In the genomic region with DNA sequence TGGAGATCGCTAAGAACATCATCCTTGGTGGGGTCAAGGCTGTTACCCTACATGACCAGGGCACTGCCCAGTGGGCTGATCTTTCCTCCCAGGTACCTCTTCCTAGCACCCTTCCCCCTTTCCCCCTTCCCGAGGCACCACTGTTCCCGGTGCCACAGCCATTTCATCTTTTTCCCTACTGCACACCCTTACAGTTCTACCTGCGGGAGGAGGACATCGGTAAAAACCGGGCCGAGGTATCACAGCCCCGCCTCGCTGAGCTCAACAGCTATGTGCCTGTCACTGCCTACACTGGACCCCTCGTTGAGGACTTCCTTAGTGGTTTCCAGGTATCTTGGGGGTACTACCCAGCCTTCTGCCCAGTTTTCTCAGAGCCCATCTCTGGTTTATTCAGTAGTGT, we compare ENCODE assay signal across 25 cellular contexts. TPM values are rescaled to one million over a fixed set of nuclear protein-coding genes. Genes with fewer than 3 reads are reported as not detected.
A peak's percentile ranks its signal among the peaks of the same experiment; 100 is the strongest.
DNase-seq lines count a peak whose midpoint lies in the region; ATAC-seq and TF ChIP-seq lines count a peak whose summit lies in the region.
"Had no signal": no experiment of that assay in that cellular context is flagged by ENCODE, and none has a peak within 500 bp of the region (broad histone marks: within the 10 kb centered on the region; RNA-seq: fewer than 3 reads in every experiment).

No MANE protein-coding gene starts in this region.

- H3K4me1 ChIP-seq in gastroesophageal sphincter (peaks cover 0 to 51% (median 34%) of the 10 kb centered on the region in 3 donors), left ventricle myocardium inferior (peaks cover 44% of the 10 kb centered on the region)

- no peak for TF ChIP-seq POLR2A in gastroesophageal sphincter (IDR thresholded peaks at IDR 0.05)

- no peaks in the 10 kb centered on the region for H3K9me3 Mint-ChIP-seq in activated naive CD8-positive, alpha-beta T cell (ENCODE audit: low read depth)
- no peaks in the 10 kb centered on the region for H3K9me3 Mint-ChIP-seq in activated naive CD8-positive, alpha-beta T cell treated with anti-CD3 and anti-CD28 coated beads, Interleukin-2, amount 50 U/mL, for 24 hours
- H3K9me3 Mint-ChIP-seq in chondrocyte (ENCODE audit: low read depth), result no peaks in the 10 kb centered on the region
- no peaks in the 10 kb centered on the region for H3K9me3 Mint-ChIP-seq in stimulated activated effector memory CD8-positive, alpha-beta T cell treated with anti-CD3 and anti-CD28 coated beads, Interleukin-12 subunit alpha, Interleukin-12 subunit beta, amount 100 ng/mL, for 72 hours
- H3K9me3 Mint-ChIP-seq: CD8-positive, alpha-beta memory T cell; GM23338 had no signal

- no peak for DNase-seq in activated naive CD8-positive, alpha-beta T cell treated with anti-CD3 and anti-CD28 coated beads, Interleukin-2, amount 50 U/mL, for 24 hours
- DNase-seq in chondrocyte (ENCODE audit: low spot score), result peak; percentile 50
- DNase-seq in stimulated activated effector memory CD8-positive, alpha-beta T cell treated with anti-CD3 and anti-CD28 coated beads, Interleukin-12 subunit alpha, Interleukin-12 subunit beta, amount 100 ng/mL, for 72 hours (ENCODE audit: low spot score in 2 of 2), result no peak
- DNase-seq in GM13977 (ENCODE audit: low spot score), result no peak
- no peak for DNase-seq in left ventricle myocardium inferior
- DNase-seq: AML-193; C1 segment of cervical spinal cord; Calu3; CD8-positive, alpha-beta memory T cell; DMS153; KG1; NCI-H1092; NCI-H1436; NCI-H187 treated with DMSO at 0.1 percent for 48 hours; NCI-H2107; NCI-H446 treated with DMSO at 0.1 percent for 48 hours; NCI-H526 treated with DMSO at 0.1 percent for 48 hours; OCI-M1; Right ventricle myocardium superior had no signal

- H3K27me3 ChIP-seq in gastroesophageal sphincter (no peaks in the 10 kb centered on the region), left ventricle myocardium inferior (ENCODE audit: low read depth) (no peaks in the 10 kb centered on the region)

- ATAC-seq in activated naive CD8-positive, alpha-beta T cell treated with anti-CD3 and anti-CD28 coated beads, Interleukin-2, amount 50 U/mL, for 24 hours, result no peak
- ATAC-seq in gastroesophageal sphincter, result no peak
- no peak for ATAC-seq in stimulated activated effector memory CD8-positive, alpha-beta T cell treated with anti-CD3 and anti-CD28 coated beads, Interleukin-12 subunit alpha, Interleukin-12 subunit beta, amount 100 ng/mL, for 72 hours
- ATAC-seq in HG02970 (IDR thresholded peaks at IDR 0.05; ENCODE audit: low FRiP score, unreplicated experiment), result no peak
- ATAC-seq: GM23338 had no signal

- H3K4me3 ChIP-seq in gastroesophageal sphincter (no peak overlapping the region), left ventricle myocardium inferior (no peak overlapping the region)
- H3K4me3 ChIP-seq: GM23338 had no signal

- intact Hi-C loops in left ventricle myocardium inferior (cut with micrococcal nuclease), result loop anchor here (10.0 kb wide), 1 partner anchor 186 kb away; no protein-coding TSS in a partner anchor

- H3K27ac ChIP-seq in gastroesophageal sphincter, result peak overlapping the region in 3 of 4 donors; percentile 38 to 69 (median 48)
- no peak overlapping the region for H3K27ac ChIP-seq in left ventricle myocardium inferior (replicated peaks)
- H3K27ac ChIP-seq: 22Rv1, HL-60 had no signal

- no peak for TF ChIP-seq EP300 in gastroesophageal sphincter (IDR thresholded peaks at IDR 0.05)

- in situ Hi-C loops in GM13977 (cut with MboI; ENCODE audit: low pct_unique_long_range_greater_than_20kb, low sequenced_read_pairs, unreplicated experiment), result loop anchor here (25.0 kb wide), 1 partner anchor 313 kb away; no protein-coding TSS in a partner anchor

- no peaks in the 10 kb centered on the region for H3K9me3 ChIP-seq in gastroesophageal sphincter
- H3K9me3 ChIP-seq in left ventricle myocardium inferior (replicated peaks), result no peaks in the 10 kb centered on the region

- no peak for TF ChIP-seq CTCF in chondrocyte (IDR thresholded peaks at IDR 0.05)
- no peak for TF ChIP-seq CTCF in gastroesophageal sphincter (IDR thresholded peaks at IDR 0.05)
- no peak for TF ChIP-seq CTCF in GM13977 (IDR thresholded peaks at IDR 0.05; ENCODE audit: extremely low read depth, insufficient read depth, missing control alignments)
- no peak for TF ChIP-seq CTCF in left ventricle myocardium inferior (IDR thresholded peaks at IDR 0.05; ENCODE audit: borderline replicate concordance)

- peak overlapping the region; percentile 2 for H3K27ac Mint-ChIP-seq in activated naive CD8-positive, alpha-beta T cell
- no peak overlapping the region for H3K27ac Mint-ChIP-seq in activated naive CD8-positive, alpha-beta T cell treated with anti-CD3 and anti-CD28 coated beads, Interleukin-2, amount 50 U/mL, for 24 hours
- no peak overlapping the region for H3K27ac Mint-ChIP-seq in chondrocyte (ENCODE audit: unreplicated experiment)
- peak overlapping the region; percentile 71 for H3K27ac Mint-ChIP-seq in stimulated activated effector memory CD8-positive, alpha-beta T cell treated with anti-CD3 and anti-CD28 coated beads, Interleukin-12 subunit alpha, Interleukin-12 subunit beta, amount 100 ng/mL, for 72 hours

- no peaks in the 10 kb centered on the region for H3K27me3 Mint-ChIP-seq in activated naive CD8-positive, alpha-beta T cell
- H3K27me3 Mint-ChIP-seq in activated naive CD8-positive, alpha-beta T cell treated with anti-CD3 and anti-CD28 coated beads, Interleukin-2, amount 50 U/mL, for 24 hours, result no peaks in the 10 kb centered on the region
- no peaks in the 10 kb centered on the region for H3K27me3 Mint-ChIP-seq in chondrocyte (ENCODE audit: low read depth)
- H3K27me3 Mint-ChIP-seq: CD8-positive, alpha-beta memory T cell had no signal

- no peak overlapping the region for H3K4me3 Mint-ChIP-seq in activated naive CD8-positive, alpha-beta T cell
- no peak overlapping the region for H3K4me3 Mint-ChIP-seq in activated naive CD8-positive, alpha-beta T cell treated with anti-CD3 and anti-CD28 coated beads, Interleukin-2, amount 50 U/mL, for 24 hours
- no peak overlapping the region for H3K4me3 Mint-ChIP-seq in chondrocyte (ENCODE audit: unreplicated experiment)
- H3K4me3 Mint-ChIP-seq in stimulated activated effector memory CD8-positive, alpha-beta T cell treated with anti-CD3 and anti-CD28 coated beads, Interleukin-12 subunit alpha, Interleukin-12 subunit beta, amount 100 ng/mL, for 72 hours, result no peak overlapping the region
- H3K4me3 Mint-ChIP-seq: CD8-positive, alpha-beta memory T cell had no signal

- peaks cover 6 to 61% of the 10 kb centered on the region in 2 donors for H3K36me3 ChIP-seq in gastroesophageal sphincter
- peaks cover 52% of the 10 kb centered on the region for H3K36me3 ChIP-seq in left ventricle myocardium inferior

- H3K36me3 Mint-ChIP-seq in activated naive CD8-positive, alpha-beta T cell, result no peaks in the 10 kb centered on the region
- peaks cover 41% of the 10 kb centered on the region for H3K36me3 Mint-ChIP-seq in activated naive CD8-positive, alpha-beta T cell treated with anti-CD3 and anti-CD28 coated beads, Interleukin-2, amount 50 U/mL, for 24 hours (ENCODE audit: low read depth)
- peaks cover 55% of the 10 kb centered on the region for H3K36me3 Mint-ChIP-seq in chondrocyte (ENCODE audit: low read depth)
- peaks cover 92% of the 10 kb centered on the region for H3K36me3 Mint-ChIP-seq in stimulated activated effector memory CD8-positive, alpha-beta T cell treated with anti-CD3 and anti-CD28 coated beads, Interleukin-12 subunit alpha, Interleukin-12 subunit beta, amount 100 ng/mL, for 72 hours

- WGBS in gastroesophageal sphincter (ENCODE audit: low coverage in 1 of 2), 2 donors, result 83 to 86% methylated on average over 1 to 6 of the region's 10 CpGs

- H3K4me1 Mint-ChIP-seq in activated naive CD8-positive, alpha-beta T cell (ENCODE audit: low read depth), result peaks cover 28% of the 10 kb centered on the region
- H3K4me1 Mint-ChIP-seq in activated naive CD8-positive, alpha-beta T cell treated with anti-CD3 and anti-CD28 coated beads, Interleukin-2, amount 50 U/mL, for 24 hours, result peaks cover 32% of the 10 kb centered on the region
- H3K4me1 Mint-ChIP-seq in chondrocyte (ENCODE audit: low read depth), result peaks cover 56% of the 10 kb centered on the region
- H3K4me1 Mint-ChIP-seq in stimulated activated effector memory CD8-positive, alpha-beta T cell treated with anti-CD3 and anti-CD28 coated beads, Interleukin-12 subunit alpha, Interleukin-12 subunit beta, amount 100 ng/mL, for 72 hours, result peaks cover 31% of the 10 kb centered on the region

RNA-seq across cellular contexts. Expression of gene UBA1, which starts 5.7 kb away (rescaled TPM):
- total RNA-seq in chondrocyte (299 to 312 TPM (median 311 TPM) in 3 replicates), gastroesophageal sphincter (100 to 1,000 TPM; 108 to 211 (median 123) TPM), left ventricle myocardium inferior (99.8 TPM)

RNA-seq across cellular contexts. Expression of gene CDK16, which starts 19.2 kb away (rescaled TPM):
- 172 to 183 TPM (median 179 TPM) in 3 replicates for total RNA-seq in chondrocyte
- 10 to 100 TPM; 45.8 to 76.1 (median 55.6) TPM for total RNA-seq in gastroesophageal sphincter
- 120 TPM for total RNA-seq in left ventricle myocardium inferior

RNA-seq across cellular contexts. Expression of gene USP11, which starts 33.5 kb away (rescaled TPM):
- total RNA-seq in chondrocyte (151 to 189 TPM (median 157 TPM) in 3 replicates), gastroesophageal sphincter (10 to 100 TPM; 26.9 to 64.6 (median 40.7) TPM), left ventricle myocardium inferior (42.2 TPM)

RNA-seq across cellular contexts. Expression of gene RBM10, which starts 54.3 kb away (rescaled TPM):
- total RNA-seq in chondrocyte (29.0 to 36.3 TPM (median 29.6 TPM) in 3 replicates), gastroesophageal sphincter (10 to 100 TPM; 25.2 to 33.1 (median 29.2) TPM), left ventricle myocardium inferior (27.8 TPM)

RNA-seq across cellular contexts. Expression of gene NDUFB11, which starts 54.8 kb away (rescaled TPM):
- total RNA-seq in chondrocyte (60.7 to 65.4 TPM (median 60.8 TPM) in 3 replicates), gastroesophageal sphincter (10 to 100 TPM; 43.3 to 66.8 (median 53.0) TPM), left ventricle myocardium inferior (171 TPM)

Comparison
In these comparisons a context has a peak if more than half of its experiments do, and no peak if none do; other contexts are left out.
1. H3K27ac Mint-ChIP-seq: peak in activated naive CD8-positive, alpha-beta T cell (single experiment) and stimulated activated effector memory CD8-positive, alpha-beta T cell treated with anti-CD3 and anti-CD28 coated beads, Interleukin-12 subunit alpha, Interleukin-12 subunit beta, amount 100 ng/mL, for 72 hours (single experiment); none in activated naive CD8-positive, alpha-beta T cell treated with anti-CD3 and anti-CD28 coated beads, Interleukin-2, amount 50 U/mL, for 24 hours (single experiment) and chondrocyte (single experiment).